ENCODE assay signal across 11 cellular contexts in the genomic region with DNA sequence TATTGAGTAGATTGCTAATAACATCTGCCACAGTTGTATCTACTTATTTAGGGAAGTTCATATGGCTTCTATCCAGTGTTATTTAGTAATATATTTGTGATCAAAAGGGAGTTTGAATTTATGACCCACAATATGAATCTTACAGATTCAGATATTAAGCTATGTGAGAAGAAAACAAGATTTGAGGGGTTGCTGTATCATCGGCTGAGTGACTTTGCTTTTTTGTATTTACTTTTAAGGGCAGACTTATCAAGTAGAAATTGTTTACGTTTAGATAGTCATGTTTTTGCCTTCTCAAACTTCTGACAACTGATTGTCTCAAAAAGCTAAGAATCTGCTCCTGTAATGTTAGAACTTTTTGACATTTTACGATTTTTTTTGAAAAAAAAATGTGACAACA.
"Had no signal": no experiment of that assay in that cellular context is flagged by ENCODE, and none has a peak within 500 bp of the region (broad histone marks: within the 10 kb centered on the region; RNA-seq: fewer than 3 reads in every experiment).

No MANE protein-coding gene starts in this region.

- H3K27ac Mint-ChIP-seq: H9 had no signal

- H3K9ac ChIP-seq: KMS-11 had no signal

- FAIRE-seq: H1, H54, HepG2 had no signal

- H2AFZ ChIP-seq: GM23338 had no signal

- H3K4me2 ChIP-seq: GM23338, KMS-11 had no signal

- ATAC-seq: GM23338, HepG2 had no signal

- H3K9me3 Mint-ChIP-seq: GM23338, H9 had no signal

- DNase-seq: H9, HCEC 1CT, IMR-90, Karpas-422, KBM-7 had no signal

- H3K4me1 Mint-ChIP-seq: H9 had no signal

- H3K4me3 Mint-ChIP-seq: GM23338, H9 had no signal

- H3K27ac ChIP-seq: HL-60, KMS-11 had no signal

- H3K4me3 ChIP-seq: GM23338 had no signal
